Comparison of ENCODE assay signal across 18 cellular contexts in genomic region chr20:4798010-4798409, GRCh38.
"Had no signal": no experiment of that assay in that cellular context is flagged by ENCODE, and none has a peak within 500 bp of the region (broad histone marks: within the 10 kb centered on the region; RNA-seq: fewer than 3 reads in every experiment).

No MANE protein-coding gene starts in this region.

- H3K36me3 ChIP-seq: cardiac muscle cell, right atrium auricular region had no signal

- H3K27ac Mint-ChIP-seq: stimulated activated naive CD8-positive, alpha-beta T cell treated with anti-CD3 and anti-CD28 coated beads, Interleukin-15, amount 100 ng/mL, for 72 hours; type B pancreatic cell; WTC11 had no signal

- H3K27me3 ChIP-seq: cardiac muscle cell, dorsolateral prefrontal cortex, right atrium auricular region had no signal

- H3K4me1 ChIP-seq: right atrium auricular region had no signal

- H3K9me3 Mint-ChIP-seq: activated T-cell treated with anti-CD3 and anti-CD28 coated beads, Interleukin-2, amount 50 U/mL, for 4 hours; stimulated activated naive CD8-positive, alpha-beta T cell treated with anti-CD3 and anti-CD28 coated beads, Interleukin-15, amount 100 ng/mL, for 72 hours had no signal

- H3K4me3 ChIP-seq: cardiac muscle cell, dorsolateral prefrontal cortex, lung, right atrium auricular region, SK-N-MC, skin epidermis had no signal

- H3K27ac ChIP-seq: cardiac muscle cell, right atrium auricular region, SK-N-MC had no signal

- ATAC-seq: esophagus mucosa, left colon, WTC11 had no signal

- H3K4me3 Mint-ChIP-seq: activated T-cell treated with anti-CD3 and anti-CD28 coated beads, Interleukin-2, amount 50 U/mL, for 4 hours; stimulated activated naive CD8-positive, alpha-beta T cell treated with anti-CD3 and anti-CD28 coated beads, Interleukin-15, amount 100 ng/mL, for 72 hours; type B pancreatic cell; WTC11 had no signal

- H3K27me3 Mint-ChIP-seq: progenitor cell of endocrine pancreas; stimulated activated naive CD8-positive, alpha-beta T cell treated with anti-CD3 and anti-CD28 coated beads, Interleukin-15, amount 100 ng/mL, for 72 hours; type B pancreatic cell had no signal

- H3K4me1 Mint-ChIP-seq: WTC11 had no signal

- DNase-seq: activated gamma-delta T cell; activated T-cell treated with anti-CD3 and anti-CD28 coated beads, Interleukin-2, amount 50 U/mL, for 4 hours; dorsolateral prefrontal cortex; left colon; nucleus accumbens; stimulated activated CD4-positive, alpha-beta T cell treated with anti-CD3 and anti-CD28 coated beads, Interleukin-15, amount 100 ng/mL, for 24 hours; stimulated activated CD4-positive, alpha-beta T cell treated with anti-CD3 and anti-CD28 coated beads, Interleukin-4, amount 100 ng/mL, for 1 hour; stimulated activated naive CD8-positive, alpha-beta T cell treated with anti-CD3 and anti-CD28 coated beads, Interleukin-15, amount 100 ng/mL, for 72 hours; T-helper 1 cell had no signal
